In genomic region chr16:4693296-4693955, GRCh38 we compare ENCODE assay signal across 9 cellular contexts. TPM values are rescaled to one million over a fixed set of nuclear protein-coding genes. Genes with fewer than 3 reads are reported as not detected.
DNase-seq lines count a peak whose midpoint lies in the region; ATAC-seq, FAIRE-seq and TF ChIP-seq lines count a peak whose summit lies in the region.
"Had no signal": no experiment of that assay in that cellular context is flagged by ENCODE, and none has a peak within 500 bp of the region (broad histone marks: within the 10 kb centered on the region; RNA-seq: fewer than 3 reads in every experiment).

Gene NUDT16L1, plus strand, starts transcription at chr16:4693562. Its CDS starts 165 bp downstream, at chr16:4693727.

- no peaks in the 10 kb centered on the region for H3K79me2 ChIP-seq in keratinocyte (ENCODE audit: control insufficient read depth, insufficient read depth, low read length)

- H3K4me1 ChIP-seq in keratinocyte (ENCODE audit: control insufficient read depth, extremely low read depth, insufficient read depth, low read length) = peaks cover 5% of the 10 kb centered on the region

- ATAC-seq in HG03432 (IDR thresholded peaks at IDR 0.05; ENCODE audit: unreplicated experiment) = peak; percentile 94

- H4K20me1 ChIP-seq in keratinocyte (ENCODE audit: control insufficient read depth, extremely low read depth, insufficient read depth, low read length) = no peaks in the 10 kb centered on the region

- peak within 1 kb of the TSS; percentile 76 to 81 (median 80) for H3K4me3 ChIP-seq in keratinocyte (ENCODE audit: control insufficient read depth in 2 of 3, extremely low read depth in 1 of 3, insufficient read depth in 2 of 3, low read depth in 1 of 3, low read length in 3 of 3)

- TF ChIP-seq CTCF in keratinocyte (optimal IDR thresholded peaks at IDR 0.05 in 1 of 3, IDR thresholded peaks at IDR 0.05 in 1 of 3, conservative IDR thresholded peaks at IDR 0.05 in 1 of 3; ENCODE audit: extremely low read depth in 1 of 3, insufficient read depth in 2 of 3, low read length in 3 of 3) = peak in 1 of 3 experiments; percentile 12

- H3K9me3 ChIP-seq in keratinocyte (ENCODE audit: control insufficient read depth, low read depth, low read length) = no peaks in the 10 kb centered on the region

- H3K36me3 ChIP-seq in keratinocyte (ENCODE audit: control insufficient read depth in 2 of 2, extremely low read depth in 1 of 2, insufficient read depth in 2 of 2, low read length in 2 of 2) = peaks cover 6 to 20% of the 10 kb centered on the region in 2 experiments

- peak within 1 kb of the TSS; percentile 40 for H3K27ac ChIP-seq in keratinocyte (ENCODE audit: control insufficient read depth, insufficient read depth, low read length)

- H3K9ac ChIP-seq in keratinocyte (ENCODE audit: control insufficient read depth, extremely low read depth, insufficient read depth, low read length) = peak within 1 kb of the TSS; percentile 77

- dilution Hi-C loops in keratinocyte (cut with MboI; ENCODE audit: extremely low pct_ligation_motif_present, low sequenced_read_pairs) = no loop called here

- no peaks in the 10 kb centered on the region for H3K9me1 ChIP-seq in keratinocyte (ENCODE audit: control insufficient read depth, extremely low read depth, insufficient read depth, low read length)

- H3K27me3 ChIP-seq in keratinocyte (ENCODE audit: control insufficient read depth, extremely low read depth, insufficient read depth, low read length) = no peaks in the 10 kb centered on the region

- H3K4me2 ChIP-seq in keratinocyte (ENCODE audit: control insufficient read depth, extremely low read depth, insufficient read depth, low read depth, low read length) = peak within 1 kb of the TSS; percentile 79

- TF ChIP-seq POLR2A in GM19193 (IDR thresholded peaks at IDR 0.05; ENCODE audit: extremely low read depth, insufficient read depth, insufficient read length) = peak; percentile 86

- DNase-seq in Ammon's horn (ENCODE audit: low spot score) (peak; percentile 99), NCI-H510A (lab: John Stamatoyannopoulos, UW) (peak; percentile 89), cerebellar nuclear complex (lab: John Stamatoyannopoulos, UW) (peak; percentile 78 to 88), keratinocyte (ENCODE audit: low read depth, low spot score) (peak; percentile 40)
- peak; percentile 96 for DNase-seq in activated CD4-positive, alpha-beta T cell treated with anti-CD3 and anti-CD28 coated beads for 1 hour
- DNase-seq in stimulated activated CD4-positive, alpha-beta T cell treated with anti-CD3 and anti-CD28 coated beads, Interleukin-12 subunit alpha, Interleukin-12 subunit beta, amount 100 ng/mL, for 48 hours (ENCODE audit: low read depth in 2 of 3, low spot score in 1 of 3) = peak; percentile 90 to 96 (median 92)

- FAIRE-seq in keratinocyte (lab: Jason Lieb, UNC) = peak; percentile 80
- FAIRE-seq: endometrium had no signal

- peak within 1 kb of the TSS; percentile 56 for H2AFZ ChIP-seq in keratinocyte (ENCODE audit: control insufficient read depth, low read length)

RNA-seq across cellular contexts. Expression of gene NUDT16L1, which starts in this region (rescaled TPM):
- 23.0 to 28.8 TPM (median 24.2 TPM) in 3 replicates for polyA plus RNA-seq in keratinocyte
- 3.0 TPM for polyA plus RNA-seq in keratinocyte (2011; ENCODE audit: low read depth)
- polyA plus RNA-seq in keratinocyte (2011; cell fraction: cytosol; rRNA removed) = 20.0 and 39.0 TPM in 2 replicates
- polyA plus RNA-seq in keratinocyte (2011; cell fraction: nucleus; rRNA removed) = 22.9 and 27.8 TPM in 2 replicates
- 13.2 and 26.4 TPM in 2 replicates for polyA plus RNA-seq in keratinocyte (2012; ENCODE audit: low replicate concordance)
- 10.5 to 12.5 TPM (median 12.1 TPM) in 3 replicates for polyA minus RNA-seq in keratinocyte
- 22.3 TPM for polyA minus RNA-seq in keratinocyte (2011; cell fraction: cytosol; rRNA and poly(A)+ RNA removed)
- polyA minus RNA-seq in keratinocyte (2011; cell fraction: nucleus; rRNA and poly(A)+ RNA removed) = 8.5 and 11.0 TPM in 2 replicates

Comparison
In these comparisons a context has a peak if more than half of its experiments do, and no peak if none do; other contexts are left out.
1. Peak in every context shown above with its lines: DNase-seq, ATAC-seq, H3K4me3 ChIP-seq and H3K27ac ChIP-seq.
2. DNase-seq: peak in every context shown above with its lines; median percentile 99 in Ammon's horn; 96 in activated CD4-positive, alpha-beta T cell treated with anti-CD3 and anti-CD28 coated beads for 1 hour; 92 in stimulated activated CD4-positive, alpha-beta T cell treated with anti-CD3 and anti-CD28 coated beads, Interleukin-12 subunit alpha, Interleukin-12 subunit beta, amount 100 ng/mL, for 48 hours; 89 in NCI-H510A; 83 in cerebellar nuclear complex; 40 in keratinocyte.